1 cellular context compared by ENCODE assay signal in the genomic region with DNA sequence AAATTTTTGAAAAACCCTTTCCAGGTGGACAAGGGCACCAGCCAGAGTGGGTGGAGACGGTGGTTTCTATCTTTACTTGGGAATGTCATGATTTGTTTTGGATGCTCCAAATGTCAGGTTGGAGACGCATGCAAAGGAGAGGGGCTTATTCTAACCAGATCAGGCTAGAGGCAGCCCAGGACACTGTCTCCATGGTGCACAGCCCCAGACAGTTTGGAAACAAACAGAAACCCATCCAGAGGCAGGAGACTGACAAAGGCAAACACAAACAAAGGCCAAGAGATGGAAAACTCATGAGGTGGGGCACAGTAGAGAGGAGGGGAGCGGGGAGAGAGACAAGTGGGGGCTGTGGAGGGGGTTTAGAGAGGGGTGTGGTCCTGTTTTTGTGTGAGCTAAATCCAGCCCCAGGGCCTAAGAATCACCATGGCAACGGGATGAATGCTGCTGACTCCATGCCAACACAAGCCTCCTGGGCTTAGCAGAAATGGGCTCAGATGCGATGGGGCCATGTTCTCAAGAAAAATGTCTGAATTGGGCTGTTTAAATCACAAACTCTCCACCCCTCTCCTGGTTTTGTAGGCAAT.
TF ChIP-seq lines count a peak whose summit lies in the region.

No MANE protein-coding gene starts in this region.

TF ChIP-seq in HepG2, 621 proteins besides CTCF, POLR2A, EP300 and RAD21:
- TF ChIP-seq ZSCAN21 (CRISPR knock-in tag; IDR thresholded peaks at IDR 0.05; ENCODE audit: borderline replicate concordance) (no peak), SSRP1 (CRISPR knock-in tag; IDR thresholded peaks at IDR 0.05) (no peak), ZNF17 (CRISPR knock-in tag; IDR thresholded peaks at IDR 0.05) (no peak), ADNP (CRISPR knock-in tag; IDR thresholded peaks at IDR 0.05) (no peak), JUND (CRISPR knock-in tag; IDR thresholded peaks at IDR 0.05) (no peak), MAF1 (CRISPR knock-in tag; IDR thresholded peaks at IDR 0.05; ENCODE audit: borderline replicate concordance) (no peak), BHLHE40 (IDR thresholded peaks at IDR 0.05; ENCODE audit: low read length) (no peak), ZNF101 (CRISPR knock-in tag; IDR thresholded peaks at IDR 0.05; ENCODE audit: borderline replicate concordance, low read depth) (no peak), ZFP62 (CRISPR knock-in tag; IDR thresholded peaks at IDR 0.05) (no peak), FOXP1 (IDR thresholded peaks at IDR 0.05) (no peak), FOXP1 (CRISPR knock-in tag; IDR thresholded peaks at IDR 0.05) (no peak), KLF9 (CRISPR knock-in tag; IDR thresholded peaks at IDR 0.05; ENCODE audit: low read depth) (no peak), FOXO1 (CRISPR knock-in tag; IDR thresholded peaks at IDR 0.05) (no peak), ZNF788 (CRISPR knock-in tag; IDR thresholded peaks at IDR 0.05; ENCODE audit: borderline replicate concordance) (no peak), MED13 (CRISPR knock-in tag; IDR thresholded peaks at IDR 0.05) (no peak)
- TF ChIP-seq, protein P1, sequence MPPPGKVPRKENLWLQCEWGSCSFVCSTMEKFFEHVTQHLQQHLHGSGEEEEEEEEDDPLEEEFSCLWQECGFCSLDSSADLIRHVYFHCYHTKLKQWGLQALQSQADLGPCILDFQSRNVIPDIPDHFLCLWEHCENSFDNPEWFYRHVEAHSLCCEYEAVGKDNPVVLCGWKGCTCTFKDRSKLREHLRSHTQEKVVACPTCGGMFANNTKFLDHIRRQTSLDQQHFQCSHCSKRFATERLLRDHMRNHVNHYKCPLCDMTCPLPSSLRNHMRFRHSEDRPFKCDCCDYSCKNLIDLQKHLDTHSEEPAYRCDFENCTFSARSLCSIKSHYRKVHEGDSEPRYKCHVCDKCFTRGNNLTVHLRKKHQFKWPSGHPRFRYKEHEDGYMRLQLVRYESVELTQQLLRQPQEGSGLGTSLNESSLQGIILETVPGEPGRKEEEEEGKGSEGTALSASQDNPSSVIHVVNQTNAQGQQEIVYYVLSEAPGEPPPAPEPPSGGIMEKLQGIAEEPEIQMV (CRISPR knock-in tag; IDR thresholded peaks at IDR 0.05; ENCODE audit: low read depth), result no peak
- TF ChIP-seq, protein P2, sequence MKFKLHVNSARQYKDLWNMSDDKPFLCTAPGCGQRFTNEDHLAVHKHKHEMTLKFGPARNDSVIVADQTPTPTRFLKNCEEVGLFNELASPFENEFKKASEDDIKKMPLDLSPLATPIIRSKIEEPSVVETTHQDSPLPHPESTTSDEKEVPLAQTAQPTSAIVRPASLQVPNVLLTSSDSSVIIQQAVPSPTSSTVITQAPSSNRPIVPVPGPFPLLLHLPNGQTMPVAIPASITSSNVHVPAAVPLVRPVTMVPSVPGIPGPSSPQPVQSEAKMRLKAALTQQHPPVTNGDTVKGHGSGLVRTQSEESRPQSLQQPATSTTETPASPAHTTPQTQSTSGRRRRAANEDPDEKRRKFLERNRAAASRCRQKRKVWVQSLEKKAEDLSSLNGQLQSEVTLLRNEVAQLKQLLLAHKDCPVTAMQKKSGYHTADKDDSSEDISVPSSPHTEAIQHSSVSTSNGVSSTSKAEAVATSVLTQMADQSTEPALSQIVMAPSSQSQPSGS (CRISPR knock-in tag; IDR thresholded peaks at IDR 0.05), result no peak
